1 cellular context compared by ENCODE assay signal in the genomic region with DNA sequence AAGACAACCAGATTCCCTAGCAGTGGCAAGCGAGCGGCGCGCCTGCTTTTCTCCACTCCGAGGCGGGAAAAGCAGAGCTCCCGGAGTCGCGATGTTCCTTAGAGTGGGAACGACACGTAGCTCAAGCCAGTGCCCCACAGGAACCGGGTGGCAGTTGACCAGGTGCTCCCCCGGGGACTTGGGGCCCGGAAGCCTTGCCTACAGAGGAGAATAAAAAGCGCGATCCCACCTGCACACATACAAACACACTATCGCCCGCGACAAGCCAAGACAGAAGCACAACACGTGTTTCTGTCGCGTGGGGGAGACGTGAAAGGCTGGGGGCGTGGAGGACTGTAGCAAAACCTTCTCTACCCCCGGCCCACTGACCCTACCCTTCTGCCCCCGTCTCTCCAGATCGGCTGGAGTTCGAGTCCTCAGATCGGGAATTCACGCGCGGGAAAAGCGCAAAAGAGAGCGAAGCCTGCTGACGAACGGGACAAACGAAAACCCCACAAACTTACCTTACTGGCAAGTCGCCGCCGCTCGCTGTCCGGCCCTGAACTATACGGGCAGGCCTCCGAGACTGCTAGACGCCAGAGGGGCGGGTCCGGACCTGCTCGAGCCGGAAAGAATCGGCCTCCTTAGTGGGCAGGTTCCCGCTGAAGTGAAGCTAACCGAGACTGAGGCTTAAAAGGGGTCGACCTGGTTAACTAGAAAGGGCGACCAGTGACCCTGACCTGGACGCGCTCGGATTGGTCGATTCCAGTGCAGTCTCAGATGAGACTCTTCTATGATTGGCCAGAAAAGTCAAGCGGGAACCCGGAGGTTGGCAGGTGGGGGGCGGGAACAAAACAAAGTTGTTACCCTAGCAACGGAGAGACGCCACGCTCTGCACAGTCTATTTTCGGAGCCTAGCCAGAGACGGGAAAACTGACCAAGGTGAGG.
TF ChIP-seq lines count a peak whose summit lies in the region.

DNAAF6 (plus strand) TSS at position 842 of the 927 bp plus-strand sequence. CDS start 6,265 bp downstream, outside the sequence.
NUP62CL (minus strand) TSS at position 664 of the 927 bp plus-strand sequence. CDS start 31,287 bp downstream, outside the sequence.

TF ChIP-seq in HepG2, 621 proteins besides CTCF, POLR2A, EP300 and RAD21 (continues in another document):
- TF ChIP-seq, protein P1, sequence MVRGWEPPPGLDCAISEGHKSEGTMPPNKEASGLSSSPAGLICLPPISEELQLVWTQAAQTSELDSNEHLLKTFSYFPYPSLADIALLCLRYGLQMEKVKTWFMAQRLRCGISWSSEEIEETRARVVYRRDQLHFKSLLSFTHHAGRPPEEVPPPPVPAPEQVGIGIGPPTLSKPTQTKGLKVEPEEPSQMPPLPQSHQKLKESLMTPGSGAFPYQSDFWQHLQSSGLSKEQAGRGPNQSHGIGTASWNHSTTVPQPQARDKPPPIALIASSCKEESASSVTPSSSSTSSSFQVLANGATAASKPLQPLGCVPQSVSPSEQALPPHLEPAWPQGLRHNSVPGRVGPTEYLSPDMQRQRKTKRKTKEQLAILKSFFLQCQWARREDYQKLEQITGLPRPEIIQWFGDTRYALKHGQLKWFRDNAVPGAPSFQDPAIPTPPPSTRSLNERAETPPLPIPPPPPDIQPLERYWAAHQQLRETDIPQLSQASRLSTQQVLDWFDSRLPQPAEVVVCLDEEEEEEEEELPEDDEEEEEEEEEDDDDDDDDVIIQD (CRISPR knock-in tag; IDR thresholded peaks at IDR 0.05; ENCODE audit: low read depth), result peak; percentile 25; the same call in 1 of the 2 replicates
- TF ChIP-seq, protein P2, sequence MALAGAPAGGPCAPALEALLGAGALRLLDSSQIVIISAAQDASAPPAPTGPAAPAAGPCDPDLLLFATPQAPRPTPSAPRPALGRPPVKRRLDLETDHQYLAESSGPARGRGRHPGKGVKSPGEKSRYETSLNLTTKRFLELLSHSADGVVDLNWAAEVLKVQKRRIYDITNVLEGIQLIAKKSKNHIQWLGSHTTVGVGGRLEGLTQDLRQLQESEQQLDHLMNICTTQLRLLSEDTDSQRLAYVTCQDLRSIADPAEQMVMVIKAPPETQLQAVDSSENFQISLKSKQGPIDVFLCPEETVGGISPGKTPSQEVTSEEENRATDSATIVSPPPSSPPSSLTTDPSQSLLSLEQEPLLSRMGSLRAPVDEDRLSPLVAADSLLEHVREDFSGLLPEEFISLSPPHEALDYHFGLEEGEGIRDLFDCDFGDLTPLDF (CRISPR knock-in tag; IDR thresholded peaks at IDR 0.05), result peak; percentile 15; the same call in 1 of the 2 replicates
- TF ChIP-seq GLI4 (CRISPR knock-in tag; IDR thresholded peaks at IDR 0.05; ENCODE audit: borderline replicate concordance) (no peak), ZNF282 (IDR thresholded peaks at IDR 0.05; ENCODE audit: partially characterized antibody) (no peak), DPF2 (CRISPR knock-in tag; IDR thresholded peaks at IDR 0.05; ENCODE audit: borderline replicate concordance, low read depth) (no peak), DRAP1 (CRISPR knock-in tag; IDR thresholded peaks at IDR 0.05) (peak; percentile 68), ZNF652 (CRISPR knock-in tag; IDR thresholded peaks at IDR 0.05; ENCODE audit: borderline replicate concordance, low read depth) (peak; percentile 43; the same call in 1 of the 2 replicates), ZXDC (CRISPR knock-in tag; IDR thresholded peaks at IDR 0.05) (peak; percentile 65; the same call in 1 of the 2 replicates), RFX5 (IDR thresholded peaks at IDR 0.05; ENCODE audit: low read depth, low read length) (peak; percentile 81), SAP130 (CRISPR knock-in tag; IDR thresholded peaks at IDR 0.05; ENCODE audit: low read depth) (peak; percentile 58; the same call in 1 of the 2 replicates), TFDP2 (CRISPR knock-in tag; IDR thresholded peaks at IDR 0.05) (peak; percentile 75), MYPOP (CRISPR knock-in tag; IDR thresholded peaks at IDR 0.05) (0 out of 2 replicates have a peak, but pooled peaks have one; percentile 21), NR2F2 (IDR thresholded peaks at IDR 0.05; ENCODE audit: borderline replicate concordance, low read depth) (peak; percentile 27), POGK (CRISPR knock-in tag; conservative IDR thresholded peaks at IDR 0.05) (no peak), HIVEP1 (CRISPR knock-in tag; IDR thresholded peaks at IDR 0.05) (no peak), NFYB (CRISPR knock-in tag; IDR thresholded peaks at IDR 0.05) (peak; percentile 82)
- TF ChIP-seq, protein P3, sequence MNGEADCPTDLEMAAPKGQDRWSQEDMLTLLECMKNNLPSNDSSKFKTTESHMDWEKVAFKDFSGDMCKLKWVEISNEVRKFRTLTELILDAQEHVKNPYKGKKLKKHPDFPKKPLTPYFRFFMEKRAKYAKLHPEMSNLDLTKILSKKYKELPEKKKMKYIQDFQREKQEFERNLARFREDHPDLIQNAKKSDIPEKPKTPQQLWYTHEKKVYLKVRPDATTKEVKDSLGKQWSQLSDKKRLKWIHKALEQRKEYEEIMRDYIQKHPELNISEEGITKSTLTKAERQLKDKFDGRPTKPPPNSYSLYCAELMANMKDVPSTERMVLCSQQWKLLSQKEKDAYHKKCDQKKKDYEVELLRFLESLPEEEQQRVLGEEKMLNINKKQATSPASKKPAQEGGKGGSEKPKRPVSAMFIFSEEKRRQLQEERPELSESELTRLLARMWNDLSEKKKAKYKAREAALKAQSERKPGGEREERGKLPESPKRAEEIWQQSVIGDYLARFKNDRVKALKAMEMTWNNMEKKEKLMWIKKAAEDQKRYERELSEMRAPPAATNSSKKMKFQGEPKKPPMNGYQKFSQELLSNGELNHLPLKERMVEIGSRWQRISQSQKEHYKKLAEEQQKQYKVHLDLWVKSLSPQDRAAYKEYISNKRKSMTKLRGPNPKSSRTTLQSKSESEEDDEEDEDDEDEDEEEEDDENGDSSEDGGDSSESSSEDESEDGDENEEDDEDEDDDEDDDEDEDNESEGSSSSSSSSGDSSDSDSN (CRISPR knock-in tag; IDR thresholded peaks at IDR 0.05), result peak; percentile 22; the same call in 1 of the 2 replicates
- TF ChIP-seq, protein P4, sequence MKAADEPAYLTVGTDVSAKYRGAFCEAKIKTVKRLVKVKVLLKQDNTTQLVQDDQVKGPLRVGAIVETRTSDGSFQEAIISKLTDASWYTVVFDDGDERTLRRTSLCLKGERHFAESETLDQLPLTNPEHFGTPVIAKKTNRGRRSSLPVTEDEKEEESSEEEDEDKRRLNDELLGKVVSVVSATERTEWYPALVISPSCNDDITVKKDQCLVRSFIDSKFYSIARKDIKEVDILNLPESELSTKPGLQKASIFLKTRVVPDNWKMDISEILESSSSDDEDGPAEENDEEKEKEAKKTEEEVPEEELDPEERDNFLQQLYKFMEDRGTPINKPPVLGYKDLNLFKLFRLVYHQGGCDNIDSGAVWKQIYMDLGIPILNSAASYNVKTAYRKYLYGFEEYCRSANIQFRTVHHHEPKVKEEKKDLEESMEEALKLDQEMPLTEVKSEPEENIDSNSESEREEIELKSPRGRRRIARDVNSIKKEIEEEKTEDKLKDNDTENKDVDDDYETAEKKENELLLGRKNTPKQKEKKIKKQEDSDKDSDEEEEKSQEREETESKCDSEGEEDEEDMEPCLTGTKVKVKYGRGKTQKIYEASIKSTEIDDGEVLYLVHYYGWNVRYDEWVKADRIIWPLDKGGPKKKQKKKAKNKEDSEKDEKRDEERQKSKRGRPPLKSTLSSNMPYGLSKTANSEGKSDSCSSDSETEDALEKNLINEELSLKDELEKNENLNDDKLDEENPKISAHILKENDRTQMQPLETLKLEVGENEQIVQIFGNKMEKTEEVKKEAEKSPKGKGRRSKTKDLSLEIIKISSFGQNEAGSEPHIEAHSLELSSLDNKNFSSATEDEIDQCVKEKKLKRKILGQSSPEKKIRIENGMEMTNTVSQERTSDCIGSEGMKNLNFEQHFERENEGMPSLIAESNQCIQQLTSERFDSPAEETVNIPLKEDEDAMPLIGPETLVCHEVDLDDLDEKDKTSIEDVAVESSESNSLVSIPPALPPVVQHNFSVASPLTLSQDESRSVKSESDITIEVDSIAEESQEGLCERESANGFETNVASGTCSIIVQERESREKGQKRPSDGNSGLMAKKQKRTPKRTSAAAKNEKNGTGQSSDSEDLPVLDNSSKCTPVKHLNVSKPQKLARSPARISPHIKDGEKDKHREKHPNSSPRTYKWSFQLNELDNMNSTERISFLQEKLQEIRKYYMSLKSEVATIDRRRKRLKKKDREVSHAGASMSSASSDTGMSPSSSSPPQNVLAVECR (CRISPR knock-in tag; IDR thresholded peaks at IDR 0.05; ENCODE audit: borderline replicate concordance), result peak; percentile 63
- TF ChIP-seq, protein P5, sequence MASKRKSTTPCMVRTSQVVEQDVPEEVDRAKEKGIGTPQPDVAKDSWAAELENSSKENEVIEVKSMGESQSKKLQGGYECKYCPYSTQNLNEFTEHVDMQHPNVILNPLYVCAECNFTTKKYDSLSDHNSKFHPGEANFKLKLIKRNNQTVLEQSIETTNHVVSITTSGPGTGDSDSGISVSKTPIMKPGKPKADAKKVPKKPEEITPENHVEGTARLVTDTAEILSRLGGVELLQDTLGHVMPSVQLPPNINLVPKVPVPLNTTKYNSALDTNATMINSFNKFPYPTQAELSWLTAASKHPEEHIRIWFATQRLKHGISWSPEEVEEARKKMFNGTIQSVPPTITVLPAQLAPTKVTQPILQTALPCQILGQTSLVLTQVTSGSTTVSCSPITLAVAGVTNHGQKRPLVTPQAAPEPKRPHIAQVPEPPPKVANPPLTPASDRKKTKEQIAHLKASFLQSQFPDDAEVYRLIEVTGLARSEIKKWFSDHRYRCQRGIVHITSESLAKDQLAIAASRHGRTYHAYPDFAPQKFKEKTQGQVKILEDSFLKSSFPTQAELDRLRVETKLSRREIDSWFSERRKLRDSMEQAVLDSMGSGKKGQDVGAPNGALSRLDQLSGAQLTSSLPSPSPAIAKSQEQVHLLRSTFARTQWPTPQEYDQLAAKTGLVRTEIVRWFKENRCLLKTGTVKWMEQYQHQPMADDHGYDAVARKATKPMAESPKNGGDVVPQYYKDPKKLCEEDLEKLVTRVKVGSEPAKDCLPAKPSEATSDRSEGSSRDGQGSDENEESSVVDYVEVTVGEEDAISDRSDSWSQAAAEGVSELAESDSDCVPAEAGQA (IDR thresholded peaks at IDR 0.05; ENCODE audit: low read depth), result no peak
- TF ChIP-seq, protein P5 (CRISPR knock-in tag; IDR thresholded peaks at IDR 0.05; ENCODE audit: borderline replicate concordance), result no peak
